ENCODE assay signal across 1 cellular context in the genomic region with DNA sequence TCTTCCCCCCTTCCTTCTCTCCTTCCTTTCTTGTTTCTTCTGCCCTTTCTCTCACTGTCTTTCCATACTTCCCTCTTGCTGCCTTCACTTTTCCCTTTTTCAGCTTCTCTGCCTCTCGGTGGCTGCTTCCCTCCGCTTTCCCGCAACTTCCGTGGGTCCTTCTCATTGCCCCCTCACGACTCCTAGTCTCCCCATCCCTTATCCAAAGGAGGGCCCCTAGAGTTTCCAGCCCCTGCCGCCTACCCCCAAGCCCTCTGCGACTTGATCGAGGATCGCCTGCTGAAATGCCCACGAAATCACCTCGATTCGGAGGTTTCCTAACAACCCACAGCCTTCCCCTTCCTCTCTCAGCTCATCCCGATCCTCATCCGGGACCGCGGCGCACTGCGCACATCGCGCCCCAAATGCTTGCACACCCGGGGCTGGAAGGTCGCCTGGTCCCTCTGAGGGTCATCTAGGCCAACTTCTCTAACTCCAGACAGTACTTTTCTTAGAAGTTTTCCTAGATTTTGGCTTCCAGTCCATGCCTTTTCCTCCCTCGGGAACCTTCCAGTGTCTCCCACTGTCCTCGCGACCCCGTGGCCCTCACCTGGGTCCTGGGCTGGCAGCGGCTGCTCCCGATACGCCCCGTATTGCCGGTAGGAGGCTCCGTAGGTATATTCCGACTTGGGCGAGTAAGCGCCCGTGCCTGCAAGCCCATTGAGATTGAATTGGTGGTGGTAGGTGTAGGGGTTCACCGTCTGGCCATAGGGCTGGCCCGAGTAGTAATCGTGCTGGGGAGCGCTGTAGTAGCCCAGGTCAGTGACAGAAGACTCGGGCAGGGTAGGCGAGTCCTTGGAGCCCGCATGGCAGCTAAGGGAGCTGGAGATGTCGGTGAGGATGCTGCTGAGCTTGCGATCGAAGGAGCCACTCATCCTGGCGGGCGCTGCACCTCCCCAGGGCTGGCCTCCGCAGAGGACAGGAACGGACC.
TF ChIP-seq lines count a peak whose summit lies in the region.

No MANE protein-coding gene starts in this region.

TF ChIP-seq in SK-N-SH treated with all-trans-retinoic acid at 6 μM for 48 hours, 23 proteins besides CTCF, POLR2A, EP300 and RAD21 (continued from another document):
- TF ChIP-seq, protein P1, sequence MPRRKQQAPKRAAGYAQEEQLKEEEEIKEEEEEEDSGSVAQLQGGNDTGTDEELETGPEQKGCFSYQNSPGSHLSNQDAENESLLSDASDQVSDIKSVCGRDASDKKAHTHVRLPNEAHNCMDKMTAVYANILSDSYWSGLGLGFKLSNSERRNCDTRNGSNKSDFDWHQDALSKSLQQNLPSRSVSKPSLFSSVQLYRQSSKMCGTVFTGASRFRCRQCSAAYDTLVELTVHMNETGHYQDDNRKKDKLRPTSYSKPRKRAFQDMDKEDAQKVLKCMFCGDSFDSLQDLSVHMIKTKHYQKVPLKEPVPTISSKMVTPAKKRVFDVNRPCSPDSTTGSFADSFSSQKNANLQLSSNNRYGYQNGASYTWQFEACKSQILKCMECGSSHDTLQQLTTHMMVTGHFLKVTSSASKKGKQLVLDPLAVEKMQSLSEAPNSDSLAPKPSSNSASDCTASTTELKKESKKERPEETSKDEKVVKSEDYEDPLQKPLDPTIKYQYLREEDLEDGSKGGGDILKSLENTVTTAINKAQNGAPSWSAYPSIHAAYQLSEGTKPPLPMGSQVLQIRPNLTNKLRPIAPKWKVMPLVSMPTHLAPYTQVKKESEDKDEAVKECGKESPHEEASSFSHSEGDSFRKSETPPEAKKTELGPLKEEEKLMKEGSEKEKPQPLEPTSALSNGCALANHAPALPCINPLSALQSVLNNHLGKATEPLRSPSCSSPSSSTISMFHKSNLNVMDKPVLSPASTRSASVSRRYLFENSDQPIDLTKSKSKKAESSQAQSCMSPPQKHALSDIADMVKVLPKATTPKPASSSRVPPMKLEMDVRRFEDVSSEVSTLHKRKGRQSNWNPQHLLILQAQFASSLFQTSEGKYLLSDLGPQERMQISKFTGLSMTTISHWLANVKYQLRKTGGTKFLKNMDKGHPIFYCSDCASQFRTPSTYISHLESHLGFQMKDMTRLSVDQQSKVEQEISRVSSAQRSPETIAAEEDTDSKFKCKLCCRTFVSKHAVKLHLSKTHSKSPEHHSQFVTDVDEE (CRISPR knock-in tag; IDR thresholded peaks at IDR 0.05), result no peak
- TF ChIP-seq ZFP3 (CRISPR knock-in tag; IDR thresholded peaks at IDR 0.05) (no peak), TOX (CRISPR knock-in tag; IDR thresholded peaks at IDR 0.05; ENCODE audit: borderline replicate concordance) (no peak), RARB (CRISPR knock-in tag; IDR thresholded peaks at IDR 0.05) (no peak)
